1 cellular context compared by ENCODE assay signal in the genomic region with DNA sequence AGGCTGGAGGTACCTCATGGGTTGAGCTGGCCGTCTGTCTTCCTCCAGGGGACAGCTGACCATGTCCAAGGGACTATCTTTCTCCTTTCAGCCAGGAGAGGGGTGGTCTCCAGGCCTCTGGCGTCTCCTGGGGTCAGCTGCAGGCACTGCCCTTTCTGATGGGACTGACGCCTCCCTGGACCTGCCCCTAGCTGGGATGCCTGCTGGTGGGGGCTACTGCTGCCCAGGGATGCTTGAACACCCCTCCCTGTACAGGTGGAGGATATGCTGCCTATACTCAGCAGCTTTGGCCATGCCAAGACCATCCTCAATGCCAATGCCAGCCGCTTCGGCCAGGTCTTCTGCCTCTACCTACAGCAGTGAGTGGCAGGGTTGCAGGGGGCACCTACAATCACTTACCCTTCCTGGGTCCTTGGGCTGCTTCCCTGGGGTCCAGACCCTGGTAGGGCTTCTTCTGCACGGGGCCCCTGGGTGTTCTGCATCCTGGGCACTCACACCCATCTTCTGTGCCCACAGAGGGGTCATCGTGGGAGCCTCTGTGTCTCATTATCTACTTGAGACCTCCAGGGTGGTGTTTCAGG.
TF ChIP-seq lines count a peak whose summit lies in the region.

No MANE protein-coding gene starts in this region.

TF ChIP-seq in IMR-90, 13 proteins besides CTCF, POLR2A, EP300 and RAD21 (continued from another document):
- TF ChIP-seq NFE2L2 (IDR thresholded peaks at IDR 0.05; ENCODE audit: low read depth, low read length) (no peak), USF2 (IDR thresholded peaks at IDR 0.05; ENCODE audit: low read depth, low read length) (no peak), RCOR1 (IDR thresholded peaks at IDR 0.05; ENCODE audit: insufficient replicate concordance, low read length) (no peak), FOS (IDR thresholded peaks at IDR 0.05; ENCODE audit: low read depth, low read length) (no peak), SMC3 (IDR thresholded peaks at IDR 0.05; ENCODE audit: low read depth, low read length) (no peak), CHD1 (IDR thresholded peaks at IDR 0.05; ENCODE audit: low read depth, low read length) (no peak), CEBPB (IDR thresholded peaks at IDR 0.05; ENCODE audit: low read depth, low read length) (no peak), MXI1 (IDR thresholded peaks at IDR 0.05; ENCODE audit: borderline replicate concordance, low read depth, low read length) (no peak)
- TF ChIP-seq, protein P1, sequence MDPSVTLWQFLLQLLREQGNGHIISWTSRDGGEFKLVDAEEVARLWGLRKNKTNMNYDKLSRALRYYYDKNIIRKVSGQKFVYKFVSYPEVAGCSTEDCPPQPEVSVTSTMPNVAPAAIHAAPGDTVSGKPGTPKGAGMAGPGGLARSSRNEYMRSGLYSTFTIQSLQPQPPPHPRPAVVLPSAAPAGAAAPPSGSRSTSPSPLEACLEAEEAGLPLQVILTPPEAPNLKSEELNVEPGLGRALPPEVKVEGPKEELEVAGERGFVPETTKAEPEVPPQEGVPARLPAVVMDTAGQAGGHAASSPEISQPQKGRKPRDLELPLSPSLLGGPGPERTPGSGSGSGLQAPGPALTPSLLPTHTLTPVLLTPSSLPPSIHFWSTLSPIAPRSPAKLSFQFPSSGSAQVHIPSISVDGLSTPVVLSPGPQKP (IDR thresholded peaks at IDR 0.05; ENCODE audit: borderline replicate concordance, low read depth, low read length) = no peak
